In genomic region chr2:99240431-99240830, GRCh38 we compare ENCODE assay signal across 8 cellular contexts.
"Had no signal": no experiment of that assay in that cellular context is flagged by ENCODE, and none has a peak within 500 bp of the region (broad histone marks: within the 10 kb centered on the region; RNA-seq: fewer than 3 reads in every experiment).

No MANE protein-coding gene starts in this region.

- H3K4me3 ChIP-seq: GM23338, K562 had no signal

- FAIRE-seq: H1, H54 had no signal

- ATAC-seq: GM23338, K562 had no signal

- H2AFZ ChIP-seq: GM23338 had no signal

- H3K4me1 Mint-ChIP-seq: GM23338, H9 had no signal

- H3K9me3 Mint-ChIP-seq: GM23338 had no signal

- H3K27ac Mint-ChIP-seq: GM23338, H9 had no signal

- H3K4me2 ChIP-seq: GM23338 had no signal

- DNase-seq: H9, HCEC 1CT, IMR-90, KG1 had no signal

- H3K4me3 Mint-ChIP-seq: GM23338, H9 had no signal
